In the genomic region with DNA sequence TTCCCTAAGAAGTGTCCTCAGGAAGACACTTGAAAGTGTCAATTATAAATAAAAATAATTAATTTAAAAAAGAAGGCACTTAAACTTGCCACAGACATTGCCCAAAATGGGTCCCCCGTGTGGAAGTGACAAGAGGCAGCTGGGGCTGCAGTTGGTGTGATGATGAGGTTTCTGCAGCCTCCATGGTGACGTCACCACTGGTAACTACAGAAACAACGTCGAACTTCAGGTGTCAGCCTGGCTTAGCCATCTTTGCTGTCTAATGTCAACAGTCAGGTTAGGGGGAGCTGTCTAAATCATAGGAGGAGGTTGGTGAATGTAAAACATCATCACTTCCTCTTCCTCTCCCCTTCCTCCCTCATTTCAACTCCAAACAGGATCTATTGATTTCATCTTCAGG, we compare ENCODE assay signal across 21 cellular contexts.
DNase-seq lines count a peak whose midpoint lies in the region; ATAC-seq, FAIRE-seq and TF ChIP-seq lines count a peak whose summit lies in the region.
"Had no signal": no experiment of that assay in that cellular context is flagged by ENCODE, and none has a peak within 500 bp of the region (broad histone marks: within the 10 kb centered on the region; RNA-seq: fewer than 3 reads in every experiment).

No MANE protein-coding gene starts in this region.

- H3K9ac ChIP-seq in HepG2 (ENCODE audit: insufficient read depth, low read depth, low read length), result no peak overlapping the region
- H3K9ac ChIP-seq in neuronal stem cell (ENCODE audit: low read depth, low read length, poor library complexity), result no peak overlapping the region
- H3K9ac ChIP-seq: KMS-11 had no signal

- CTCF ChIA-PET in HepG2 (lab: Yijun Ruan, JAX; ENCODE audit: low intra/inter-chr PET ratio, low total read pairs), result no interaction called here
- CTCF ChIA-PET in RWPE1 (lab: Yijun Ruan, JAX), result no interaction called here

- TF ChIP-seq CTCF in HepG2 (CRISPR knock-in tag; IDR thresholded peaks at IDR 0.05) (no peak), right lobe of liver (IDR thresholded peaks at IDR 0.05) (no peak), RWPE1 (conservative IDR thresholded peaks at IDR 0.05; ENCODE audit: low read depth) (no peak), progenitor cell of endocrine pancreas (IDR thresholded peaks at IDR 0.05; ENCODE audit: unreplicated experiment) (no peak)

- no peak overlapping the region for H2BK15ac ChIP-seq in neuronal stem cell (ENCODE audit: low read length)

- no peak overlapping the region for H4K8ac ChIP-seq in neuronal stem cell (ENCODE audit: low read depth, low read length)

- H3K4me3 ChIP-seq in HepG2 (replicated peaks in 1 of 3; ENCODE audit: insufficient read depth in 1 of 3, low read depth in 2 of 3, low read length in 3 of 3), result no peak overlapping the region
- no peak overlapping the region for H3K4me3 ChIP-seq in right lobe of liver
- H3K4me3 ChIP-seq in neuronal stem cell (ENCODE audit: low read length in 2 of 2), result no peak overlapping the region
- H3K4me3 ChIP-seq: SJSA1 had no signal

- no peaks in the 10 kb centered on the region for H3K36me3 ChIP-seq in HepG2 (replicated peaks in 1 of 2; ENCODE audit: control insufficient read depth in 1 of 2, insufficient read depth in 2 of 2, low read length in 2 of 2)
- no peaks in the 10 kb centered on the region for H3K36me3 ChIP-seq in right lobe of liver
- H3K36me3 ChIP-seq in neuronal stem cell (replicated peaks in 1 of 2; ENCODE audit: control insufficient read depth in 2 of 2, insufficient read depth in 2 of 2, low read length in 2 of 2), result no peaks in the 10 kb centered on the region
- H3K36me3 ChIP-seq: SJSA1 had no signal

- DNase-seq in HepG2 (ENCODE audit: low spot score) (no peak), right lobe of liver (no peak), RWPE1 (ENCODE audit: low spot score) (no peak), epithelial cell of prostate (ENCODE audit: low read depth, low spot score) (no peak), progenitor cell of endocrine pancreas (ENCODE audit: low spot score, unreplicated experiment) (no peak), neuronal stem cell (ENCODE audit: low spot score) (no peak), globus pallidus (ENCODE audit: low spot score) (no peak)
- DNase-seq in stimulated activated CD4-positive, alpha-beta T cell treated with anti-CD3 and anti-CD28 coated beads, Interleukin-2, amount 100 ng/mL, for 48 hours, result no peak
- DNase-seq: C1 segment of cervical spinal cord; GOT3; NCI-H1417 treated with DMSO at 0.1 percent for 48 hours; NCI-H187 treated with DMSO at 0.1 percent for 48 hours; NCI-H2171; NCI-H446; NCI-H748 treated with DMSO at 0.1 percent for 48 hours; NK-92 treated with Interleukin-12 subunit alpha and Interleukin-12 subunit beta, amount 100 ng/mL, for 24 hours; RPMI8226 had no signal

- H3K27me3 Mint-ChIP-seq in progenitor cell of endocrine pancreas, result peaks cover 14% of the 10 kb centered on the region

- H2BK5ac ChIP-seq in neuronal stem cell (ENCODE audit: low read length), result no peak overlapping the region

- no peak overlapping the region for H3K4me2 ChIP-seq in HepG2 (ENCODE audit: low read depth, low read length)
- no peak overlapping the region for H3K4me2 ChIP-seq in neuronal stem cell (ENCODE audit: insufficient read depth, low read length, poor library complexity, severe bottlenecking)
- H3K4me2 ChIP-seq: KMS-11 had no signal

- no peak overlapping the region for H3K4me3 Mint-ChIP-seq in progenitor cell of endocrine pancreas (ENCODE audit: low read depth)
- H3K4me3 Mint-ChIP-seq: T-helper 1 cell treated with Interleukin-12 subunit alpha and Interleukin-12 subunit beta and Interleukin-4 antibody, amounts not matched to agents 30 μg/mL and 1 μg/mL, for 36 hours had no signal

- in situ Hi-C loops in HepG2 (cut with HindIII; ENCODE audit: extremely low pct_ligation_motif_present, low pct_unique_long_range_greater_than_20kb), result no loop called here

- H3K23ac ChIP-seq in neuronal stem cell (ENCODE audit: low read depth, low read length, poor library complexity), result no peak overlapping the region

- POLR2A ChIA-PET in HepG2 (lab: Yijun Ruan, JAX), result no interaction called here
- POLR2A ChIA-PET in RWPE1 (lab: Yijun Ruan, JAX; ENCODE audit: low non-redundant PET), result no interaction called here

- no peak overlapping the region for H3K27ac Mint-ChIP-seq in progenitor cell of endocrine pancreas
- H3K27ac Mint-ChIP-seq: T-helper 1 cell treated with Interleukin-12 subunit alpha and Interleukin-12 subunit beta and Interleukin-4 antibody, amounts not matched to agents 30 μg/mL and 1 μg/mL, for 36 hours had no signal

- intact Hi-C loops in HepG2 (cut with micrococcal nuclease; ENCODE audit: unreplicated experiment), result no loop called here
- intact Hi-C loops in right lobe of liver (cut with DNase I), result no loop called here

- H4K91ac ChIP-seq in neuronal stem cell (ENCODE audit: low read depth, low read length, poor library complexity), result no peak overlapping the region

- TF ChIP-seq EP300 in HepG2 (IDR thresholded peaks at IDR 0.05; ENCODE audit: low read depth in 2 of 2, low read length in 2 of 2), result no peak
- no peak for TF ChIP-seq EP300 in HepG2 (CRISPR knock-in tag; IDR thresholded peaks at IDR 0.05; ENCODE audit: borderline replicate concordance)

- 0% methylated on average over 4 of the region's 4 CpGs for WGBS in HepG2 (ENCODE audit: low lambda C conversion rate)
- WGBS in right lobe of liver (ENCODE audit: insufficient coverage, low coverage, low lambda C conversion rate, missing lambda C conversion rate), result 17% methylated on average over 2 of the region's 4 CpGs
- WGBS in neuronal stem cell (ENCODE audit: extremely low coverage in 2 of 2, insufficient read length in 2 of 2, insufficient replicate concordance in 1 of 2), 2 donors, result no CpG with 5 or more reads among the region's 4 CpGs

- H3K4me1 ChIP-seq in HepG2 (ENCODE audit: insufficient read depth, low read length) (peaks cover 14% of the 10 kb centered on the region), right lobe of liver (peaks cover 0 to 10% (median 0%) of the 10 kb centered on the region in 4 donors), neuronal stem cell (ENCODE audit: control insufficient read depth in 2 of 2, insufficient read depth in 1 of 2, low read depth in 1 of 2, low read length in 2 of 2) (peaks cover 17% of the 10 kb centered on the region in 2 donors)

- H3K27ac ChIP-seq in HepG2 (ENCODE audit: extremely low read length, insufficient read depth, low read length), result no peak overlapping the region
- H3K27ac ChIP-seq in right lobe of liver, result no peak overlapping the region
- H3K27ac ChIP-seq in RWPE1, result peak overlapping the region; percentile 99
- peak overlapping the region; percentile 99 for H3K27ac ChIP-seq in epithelial cell of prostate
- no peak overlapping the region for H3K27ac ChIP-seq in neuronal stem cell (replicated peaks; ENCODE audit: low read length)
- H3K27ac ChIP-seq: KMS-11, SJSA1 had no signal

- H2AK5ac ChIP-seq in neuronal stem cell (ENCODE audit: low read depth, low read length), result no peak overlapping the region

- no peak overlapping the region for H3K14ac ChIP-seq in neuronal stem cell (ENCODE audit: low read length)

- H4K20me1 ChIP-seq in HepG2 (ENCODE audit: insufficient read depth, low read length), result no peaks in the 10 kb centered on the region

- H3K9me3 Mint-ChIP-seq in progenitor cell of endocrine pancreas (ENCODE audit: low read depth), result no peaks in the 10 kb centered on the region
- H3K9me3 Mint-ChIP-seq: T-helper 1 cell treated with Interleukin-12 subunit alpha and Interleukin-12 subunit beta and Interleukin-4 antibody, amounts not matched to agents 30 μg/mL and 1 μg/mL, for 36 hours had no signal

- no peak for FAIRE-seq in HepG2 (lab: Jason Lieb, UNC)
- FAIRE-seq: G401.6 had no signal

- no peak overlapping the region for H3K4ac ChIP-seq in neuronal stem cell (ENCODE audit: low read length)

- H3K9me3 ChIP-seq in HepG2 (ENCODE audit: low read length) (no peaks in the 10 kb centered on the region), right lobe of liver (no peaks in the 10 kb centered on the region), neuronal stem cell (replicated peaks in 1 of 2; ENCODE audit: control insufficient read depth in 2 of 2, insufficient read depth in 1 of 2, low read depth in 1 of 2, low read length in 2 of 2) (no peaks in the 10 kb centered on the region)
- H3K9me3 ChIP-seq: SJSA1 had no signal

- no peaks in the 10 kb centered on the region for H3K36me3 Mint-ChIP-seq in progenitor cell of endocrine pancreas (ENCODE audit: insufficient read depth)

- no TSS peak for BruUV-seq in HepG2 (replicated peaks; lab: Mats Ljungman, UMichigan)

- no peaks in the 10 kb centered on the region for H3K79me1 ChIP-seq in neuronal stem cell (ENCODE audit: low read depth, low read length)

- no peak overlapping the region for H2BK12ac ChIP-seq in neuronal stem cell (ENCODE audit: low read length)

- TF ChIP-seq RAD21 in HepG2 (CRISPR knock-in tag; IDR thresholded peaks at IDR 0.05), result no peak

- no peak overlapping the region for H3K18ac ChIP-seq in neuronal stem cell (ENCODE audit: low read length)

- H2AFZ ChIP-seq in HepG2 (ENCODE audit: low read length), result no peak overlapping the region
- H2AFZ ChIP-seq in neuronal stem cell (ENCODE audit: low read length), result no peak overlapping the region

- peaks cover 2 to 19% of the 10 kb centered on the region in 2 experiments; a peak in 2 of 5 replicates for H3K27me3 ChIP-seq in HepG2 (ENCODE audit: control insufficient read depth in 1 of 2, insufficient read depth in 2 of 2, low read length in 2 of 2)
- no peaks in the 10 kb centered on the region for H3K27me3 ChIP-seq in right lobe of liver
- H3K27me3 ChIP-seq in neuronal stem cell (ENCODE audit: control insufficient read depth in 3 of 3, insufficient read depth in 3 of 3, low read depth in 1 of 3, low read length in 3 of 3), result no peaks in the 10 kb centered on the region
- H3K27me3 ChIP-seq: SJSA1 had no signal

- no peaks in the 10 kb centered on the region for H3K79me2 ChIP-seq in HepG2 (ENCODE audit: insufficient read depth, low read length)

- H2BK120ac ChIP-seq in neuronal stem cell (ENCODE audit: low read depth, low read length), result no peak overlapping the region

- no peak for TF ChIP-seq POLR2A in HepG2 (IDR thresholded peaks at IDR 0.05; ENCODE audit: insufficient read depth in 1 of 2, low read depth in 2 of 2, low read length in 2 of 2)
- no peak for TF ChIP-seq POLR2A in right lobe of liver (IDR thresholded peaks at IDR 0.05)

- ATAC-seq in HepG2, result no peak
- no peak for ATAC-seq in right lobe of liver

- H3K4me1 Mint-ChIP-seq in progenitor cell of endocrine pancreas (ENCODE audit: low read depth), result peaks cover 10% of the 10 kb centered on the region

TF ChIP-seq in HepG2, 621 proteins besides CTCF, POLR2A, EP300 and RAD21:
- no peak for TF ChIP-seq ZNF451 (CRISPR knock-in tag; IDR thresholded peaks at IDR 0.05)
- peak; percentile 35; the same call in 1 of the 2 replicates for TF ChIP-seq CREB1 (IDR thresholded peaks at IDR 0.05)
- no peak for TF ChIP-seq CREB1 (CRISPR knock-in tag; IDR thresholded peaks at IDR 0.05)

Comparison
In these comparisons a context has a peak if more than half of its experiments do, and no peak if none do; other contexts are left out.
1. H3K27ac ChIP-seq: peak in RWPE1 (single experiment) and epithelial cell of prostate (single experiment); none in HepG2 (single experiment), right lobe of liver (0 of 3) and neuronal stem cell (single experiment).